ENCODE assay signal across 8 cellular contexts in the genomic region with DNA sequence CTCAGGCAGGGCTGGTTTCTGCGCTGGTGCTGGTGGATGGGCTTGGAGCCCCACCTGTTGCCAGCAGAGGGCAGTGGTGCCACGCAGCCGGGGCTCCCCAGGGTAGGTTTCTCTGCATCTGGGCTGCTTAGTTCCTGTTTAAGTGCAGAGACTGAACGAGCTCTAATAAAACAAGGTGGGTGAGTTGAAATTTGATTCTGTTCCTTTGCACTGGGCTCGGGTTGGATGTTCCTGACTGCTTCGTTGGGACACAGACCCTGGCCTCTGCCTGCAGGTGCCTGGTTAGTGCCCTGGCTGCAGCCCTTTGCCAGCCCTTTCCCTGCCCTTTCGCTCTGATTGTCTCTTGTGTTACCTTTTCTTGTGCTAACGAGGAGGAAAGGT. TPM values are rescaled to one million over a fixed set of nuclear protein-coding genes. Genes with fewer than 3 reads are reported as not detected.
DNase-seq lines count a peak whose midpoint lies in the region; FAIRE-seq and TF ChIP-seq lines count a peak whose summit lies in the region.

No MANE protein-coding gene starts in this region.

- peaks cover 37% of the 10 kb centered on the region; the same call in 1 of the 2 replicates for H3K36me3 ChIP-seq in Loucy (ENCODE audit: insufficient read depth, low read length)
- H3K36me3 ChIP-seq in SJSA1, result peaks cover 38% of the 10 kb centered on the region
- H3K36me3 ChIP-seq in testis (ENCODE audit: low read depth, missing control alignments), result no peaks in the 10 kb centered on the region

- 36 to 48% methylated on average over 8 of the region's 8 CpGs for WGBS in testis, 2 donors

- H3K9ac ChIP-seq in Loucy (ENCODE audit: low read depth, low read length, poor library complexity, severe bottlenecking), result no peak overlapping the region

- no peak overlapping the region for H3K4me2 ChIP-seq in Loucy (ENCODE audit: low read depth, low read length, poor library complexity, severe bottlenecking)

- no peaks in the 10 kb centered on the region for H3K9me2 ChIP-seq in Loucy (replicated peaks; ENCODE audit: low read depth, low read length)

- no peaks in the 10 kb centered on the region for H3K9me3 Mint-ChIP-seq in osteocyte (ENCODE audit: unreplicated experiment)

- TF ChIP-seq POLR2A in testis (IDR thresholded peaks at IDR 0.05), result no peak

- TF ChIP-seq CTCF in Loucy (conservative IDR thresholded peaks at IDR 0.05; ENCODE audit: low read length) (peak; percentile 97), osteocyte (IDR thresholded peaks at IDR 0.05) (peak; percentile 98), testis (IDR thresholded peaks at IDR 0.05) (peak; percentile 84 to 91 (median 90))

- no peak for FAIRE-seq in frontal cortex (lab: Jason Lieb, UNC)

- intact Hi-C loops in testis (cut with DNase I; ENCODE audit: low total_unique reads), result no loop called here

- H3K27ac ChIP-seq in SJSA1, result no peak overlapping the region
- H3K27ac ChIP-seq in testis, result no peak overlapping the region

- peaks cover 5% of the 10 kb centered on the region for H4K20me1 ChIP-seq in Loucy (ENCODE audit: insufficient read depth, low read length, poor library complexity, severe bottlenecking)

- H3K4me3 ChIP-seq in Loucy (ENCODE audit: low read length, poor library complexity, severe bottlenecking) (no peak overlapping the region), SJSA1 (no peak overlapping the region), testis (no peak overlapping the region)

- H3K27me3 ChIP-seq in Loucy (ENCODE audit: insufficient read depth, low read length, poor library complexity, severe bottlenecking) (no peaks in the 10 kb centered on the region), SJSA1 (replicated peaks) (no peaks in the 10 kb centered on the region), testis (no peaks in the 10 kb centered on the region)

- peaks cover 4% of the 10 kb centered on the region for H3K4me1 Mint-ChIP-seq in osteocyte (ENCODE audit: unreplicated experiment)

- H3K79me2 ChIP-seq in Loucy (ENCODE audit: insufficient read depth, low read length), result peaks cover 32% of the 10 kb centered on the region; the same call in 1 of the 2 replicates

- DNase-seq in NCI-H1436 (lab: John Stamatoyannopoulos, UW) (peak; percentile 86), NCI-H1436 treated with DMSO at 0.1 percent for 48 hours (lab: John Stamatoyannopoulos, UW) (no peak), SJSA1 (ENCODE audit: low read depth in 1 of 2, low spot score in 2 of 2) (peak; percentile 68 to 80), activated gamma-delta T cell (lab: John Stamatoyannopoulos, UW) (peak; percentile 67), frontal cortex (ENCODE audit: low spot score in 2 of 2) (peak; percentile 82 to 95), osteocyte (ENCODE audit: extremely low spot score, unreplicated experiment) (peak; percentile 95), testis (peak; percentile 82)

- H2AFZ ChIP-seq in Loucy (ENCODE audit: low read length), result no peak overlapping the region

- no peak overlapping the region for H3K27ac Mint-ChIP-seq in osteocyte (ENCODE audit: unreplicated experiment)

- peaks cover 4% of the 10 kb centered on the region for H3K4me1 ChIP-seq in Loucy (ENCODE audit: insufficient read depth, low read length, poor library complexity, severe bottlenecking)
- H3K4me1 ChIP-seq in SJSA1 (replicated peaks), result no peaks in the 10 kb centered on the region
- H3K4me1 ChIP-seq in testis, result peaks cover 3% of the 10 kb centered on the region

- H3K4me3 Mint-ChIP-seq in osteocyte (ENCODE audit: unreplicated experiment), result no peak overlapping the region

- H3K9me3 ChIP-seq in Loucy (ENCODE audit: insufficient read depth, low read depth, low read length), result no peaks in the 10 kb centered on the region
- no peaks in the 10 kb centered on the region for H3K9me3 ChIP-seq in SJSA1 (replicated peaks)
- no peaks in the 10 kb centered on the region for H3K9me3 ChIP-seq in testis

- H3K27me3 Mint-ChIP-seq in osteocyte (ENCODE audit: unreplicated experiment), result no peaks in the 10 kb centered on the region

- H3F3A ChIP-seq in Loucy (ENCODE audit: low read depth), result no peaks in the 10 kb centered on the region

- peaks cover 7% of the 10 kb centered on the region for H3K36me3 Mint-ChIP-seq in osteocyte (ENCODE audit: unreplicated experiment)

RNA-seq across cellular contexts. Expression of a gene that starts 30.0 kb away (rescaled TPM):
- total RNA-seq in SJSA1 (2014; rRNA removed; shearing (Covaris generic)), result 39.4 and 60.7 TPM in 2 replicates
- total RNA-seq in frontal cortex (73.8 TPM), osteocyte (74.0 and 75.7 TPM in 2 replicates), testis (100 to 1,000 TPM; 115 to 128 TPM)
- 81.2 TPM for polyA plus RNA-seq in testis (ENCODE audit: insufficient read depth, low read depth, low replicate concordance)

RNA-seq across cellular contexts. Expression of a gene that starts 46.5 kb away (rescaled TPM):
- 0.13 TPM in 1 of 2 replicates, not detected in the other for total RNA-seq in SJSA1 (2014; rRNA removed; shearing (Covaris generic))
- 9.8 TPM for total RNA-seq in frontal cortex
- total RNA-seq in osteocyte, result 22.9 and 25.2 TPM in 2 replicates
- 10 to 100 TPM; 29.7 to 31.7 TPM for total RNA-seq in testis
- 12.4 TPM for polyA plus RNA-seq in testis (ENCODE audit: insufficient read depth, low read depth, low replicate concordance)

RNA-seq across cellular contexts. Expression of a gene that starts 57.9 kb away (rescaled TPM):
- total RNA-seq in SJSA1 (2014; rRNA removed; shearing (Covaris generic)), result not detected in 2 replicates
- not detected for total RNA-seq in frontal cortex
- total RNA-seq in osteocyte, result not detected in 2 replicates
- under 1 TPM; 0.50 to 0.63 TPM for total RNA-seq in testis
- polyA plus RNA-seq in testis (ENCODE audit: insufficient read depth, low read depth, low replicate concordance), result 0.21 TPM
